1 cellular context compared by ENCODE assay signal in the genomic region with DNA sequence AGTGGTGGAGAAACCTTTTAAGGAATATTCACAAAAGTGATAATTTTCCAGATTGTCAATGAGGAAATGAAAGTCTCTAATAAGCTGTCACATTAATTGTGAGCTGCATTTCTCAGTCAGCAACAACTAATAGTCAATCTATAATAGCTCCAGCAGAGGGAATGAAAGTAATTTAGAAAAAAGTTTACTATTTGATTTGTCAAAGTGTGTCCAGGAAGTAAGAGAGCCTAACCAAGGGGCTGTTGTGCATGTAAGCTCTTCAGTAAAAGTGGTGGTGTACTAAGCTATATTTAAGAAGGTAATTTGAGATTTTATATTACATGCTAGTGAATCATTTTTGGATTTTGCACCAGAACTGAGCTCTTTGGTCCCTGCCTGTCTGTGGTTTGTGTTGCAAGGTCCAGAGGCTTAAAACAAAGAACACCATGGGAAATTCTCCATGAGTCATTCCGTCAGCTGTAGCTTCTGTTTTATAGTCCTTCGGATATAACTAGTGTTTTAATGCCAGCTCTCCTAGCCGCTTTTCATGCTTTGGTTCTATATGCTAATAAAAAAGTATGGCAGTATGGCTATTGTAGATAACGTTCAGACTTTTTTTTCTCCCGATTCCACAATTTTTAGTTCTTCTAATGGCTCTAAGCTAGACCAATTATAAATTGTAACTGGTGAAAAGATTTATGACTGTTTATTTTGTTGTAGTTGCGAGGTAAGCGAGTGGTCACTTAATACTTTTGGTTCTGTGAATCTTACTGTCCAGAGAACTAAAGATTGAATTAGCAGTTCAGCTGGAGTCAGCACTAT.
TF ChIP-seq lines count a peak whose summit lies in the region.

No MANE protein-coding gene starts in this region.

TF ChIP-seq in SK-N-SH treated with all-trans-retinoic acid at 6 μM for 48 hours, 23 proteins besides CTCF, POLR2A, EP300 and RAD21 (continued from another document):
- TF ChIP-seq, protein P1, sequence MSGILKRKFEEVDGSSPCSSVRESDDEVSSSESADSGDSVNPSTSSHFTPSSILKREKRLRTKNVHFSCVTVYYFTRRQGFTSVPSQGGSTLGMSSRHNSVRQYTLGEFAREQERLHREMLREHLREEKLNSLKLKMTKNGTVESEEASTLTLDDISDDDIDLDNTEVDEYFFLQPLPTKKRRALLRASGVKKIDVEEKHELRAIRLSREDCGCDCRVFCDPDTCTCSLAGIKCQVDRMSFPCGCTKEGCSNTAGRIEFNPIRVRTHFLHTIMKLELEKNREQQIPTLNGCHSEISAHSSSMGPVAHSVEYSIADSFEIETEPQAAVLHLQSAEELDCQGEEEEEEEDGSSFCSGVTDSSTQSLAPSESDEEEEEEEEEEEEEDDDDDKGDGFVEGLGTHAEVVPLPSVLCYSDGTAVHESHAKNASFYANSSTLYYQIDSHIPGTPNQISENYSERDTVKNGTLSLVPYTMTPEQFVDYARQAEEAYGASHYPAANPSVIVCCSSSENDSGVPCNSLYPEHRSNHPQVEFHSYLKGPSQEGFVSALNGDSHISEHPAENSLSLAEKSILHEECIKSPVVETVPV (CRISPR knock-in tag; IDR thresholded peaks at IDR 0.05) = no peak
- TF ChIP-seq RARB (CRISPR knock-in tag; IDR thresholded peaks at IDR 0.05) (no peak), ZNF8 (CRISPR knock-in tag; IDR thresholded peaks at IDR 0.05) (no peak), CSDC2 (CRISPR knock-in tag; IDR thresholded peaks at IDR 0.05) (no peak)
